ENCODE assay signal across 1 cellular context in genomic region chr16:81522141-81522701, GRCh38.
TF ChIP-seq lines count a peak whose summit lies in the region.

No MANE protein-coding gene starts in this region.

TF ChIP-seq in K562, 482 proteins besides CTCF, POLR2A, EP300 and RAD21 (continued from another document):
- TF ChIP-seq CHD7 (IDR thresholded peaks at IDR 0.05; ENCODE audit: low read depth, low read length) (no peak), ATF7 (IDR thresholded peaks at IDR 0.05) (peak; percentile 69; the same call in 1 of the 2 replicates), CREB1 (IDR thresholded peaks at IDR 0.05) (no peak), CREB1 (CRISPR knock-in tag; IDR thresholded peaks at IDR 0.05) (no peak)
